Comparison of ENCODE assay signal across 8 cellular contexts in the genomic region with DNA sequence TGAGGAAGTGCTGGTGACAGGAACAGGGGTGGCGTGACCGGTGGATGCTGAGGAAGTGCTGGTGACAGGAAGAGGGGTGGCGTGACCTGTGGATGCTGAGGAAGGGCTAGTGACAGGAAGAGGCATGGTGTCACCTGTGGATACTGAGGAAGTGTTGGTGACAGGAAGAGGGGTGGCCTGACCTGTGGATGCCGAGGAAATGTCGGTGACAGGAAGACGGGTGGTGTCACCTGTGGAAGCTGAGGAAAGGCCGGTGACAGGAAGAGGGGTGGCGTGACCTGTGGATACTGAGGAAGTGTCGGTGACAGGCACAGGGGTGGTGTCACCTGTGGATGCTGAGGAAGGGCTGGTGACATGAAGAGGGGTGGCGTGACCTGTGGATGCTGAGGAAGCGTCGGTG. TPM values are rescaled to one million over a fixed set of nuclear protein-coding genes. Genes with fewer than 3 reads are reported as not detected.
A peak's percentile ranks its signal among the peaks of the same experiment; 100 is the strongest.
DNase-seq lines count a peak whose midpoint lies in the region; ATAC-seq and TF ChIP-seq lines count a peak whose summit lies in the region.
"Not testable (repeated sequence)": the region's sequence is repeated elsewhere in the genome, so short reads cannot be mapped to it uniquely, and the experiment has no call there.

No MANE protein-coding gene starts in this region.

- not testable (repeated sequence) for H3K27ac ChIP-seq in CD4-positive, CD25-positive, alpha-beta regulatory T cell (ENCODE audit: insufficient read depth, low read length, poor library complexity, severe bottlenecking); RWPE2 (ENCODE audit: poor library complexity, severe bottlenecking)

- peak overlapping the region in 2 of 4 donors; percentile 48 to 77 for H3K4me3 Mint-ChIP-seq in CD4-positive, CD25-positive, alpha-beta regulatory T cell
- H3K4me3 Mint-ChIP-seq in activated CD4-positive, alpha-beta T cell treated with anti-CD3 and anti-CD28 coated beads, Interleukin-2, amount 10 ng/mL, durations not matched to agents 7 days and 5 days; activated T-cell treated with anti-CD3 and anti-CD28 coated beads, Interleukin-2, amount 50 U/mL, for 72 hours; stimulated activated effector memory CD8-positive, alpha-beta T cell treated with anti-CD3 and anti-CD28 coated beads, Interleukin-12 subunit alpha, Interleukin-12 subunit beta, amount 100 ng/mL, for 72 hours: not testable (repeated sequence)
- H3K4me3 Mint-ChIP-seq in endothelial cell (ENCODE audit: unreplicated experiment) = peak overlapping the region; percentile 73
- H3K4me3 Mint-ChIP-seq in naive thymus-derived CD8-positive, alpha-beta T cell = peak overlapping the region in 9 of 10 donors; percentile 8 to 70 (median 61)

- peak overlapping the region; percentile 86 to 94 (median 92) for H3K27ac Mint-ChIP-seq in CD4-positive, CD25-positive, alpha-beta regulatory T cell
- peak overlapping the region; percentile 89 for H3K27ac Mint-ChIP-seq in activated CD4-positive, alpha-beta T cell treated with anti-CD3 and anti-CD28 coated beads, Interleukin-2, amount 10 ng/mL, durations not matched to agents 7 days and 5 days
- peak overlapping the region; percentile 31 for H3K27ac Mint-ChIP-seq in activated T-cell treated with anti-CD3 and anti-CD28 coated beads, Interleukin-2, amount 50 U/mL, for 72 hours
- peak overlapping the region; percentile 63 to 83 for H3K27ac Mint-ChIP-seq in activated naive CD4-positive, alpha-beta T cell treated with anti-CD3 and anti-CD28 coated beads, Interleukin-2, amount 50 U/mL, for 72 hours
- H3K27ac Mint-ChIP-seq in endothelial cell (ENCODE audit: unreplicated experiment) = peak overlapping the region; percentile 78
- peak overlapping the region; percentile 44 to 97 (median 87) for H3K27ac Mint-ChIP-seq in naive thymus-derived CD8-positive, alpha-beta T cell
- H3K27ac Mint-ChIP-seq in stimulated activated effector memory CD8-positive, alpha-beta T cell treated with anti-CD3 and anti-CD28 coated beads, Interleukin-12 subunit alpha, Interleukin-12 subunit beta, amount 100 ng/mL, for 72 hours = peak overlapping the region; percentile 85

- not testable (repeated sequence) for H3K27me3 ChIP-seq in CD4-positive, CD25-positive, alpha-beta regulatory T cell (ENCODE audit: control insufficient read depth, insufficient read depth, low read length); RWPE2 (ENCODE audit: insufficient read depth, poor library complexity, severe bottlenecking)

- H3K4me1 ChIP-seq in CD4-positive, CD25-positive, alpha-beta regulatory T cell (ENCODE audit: control insufficient read depth, insufficient read depth, low read length, poor library complexity, severe bottlenecking); RWPE2 (ENCODE audit: insufficient read depth, poor library complexity, severe bottlenecking): not testable (repeated sequence)

- H3K9me3 Mint-ChIP-seq in CD4-positive, CD25-positive, alpha-beta regulatory T cell = peaks cover 0 to 61% (median 29%) of the 10 kb centered on the region in 7 donors
- H3K9me3 Mint-ChIP-seq in activated CD4-positive, alpha-beta T cell treated with anti-CD3 and anti-CD28 coated beads, Interleukin-2, amount 10 ng/mL, durations not matched to agents 7 days and 5 days = peaks cover 53% of the 10 kb centered on the region
- peaks cover 35 to 70% of the 10 kb centered on the region in 2 donors for H3K9me3 Mint-ChIP-seq in activated T-cell treated with anti-CD3 and anti-CD28 coated beads, Interleukin-2, amount 50 U/mL, for 72 hours
- peaks cover 62 to 76% of the 10 kb centered on the region in 2 donors for H3K9me3 Mint-ChIP-seq in activated naive CD4-positive, alpha-beta T cell treated with anti-CD3 and anti-CD28 coated beads, Interleukin-2, amount 50 U/mL, for 72 hours
- H3K9me3 Mint-ChIP-seq in endothelial cell (ENCODE audit: unreplicated experiment) = peaks cover 43% of the 10 kb centered on the region
- peaks cover 0 to 82% (median 65%) of the 10 kb centered on the region in 9 donors for H3K9me3 Mint-ChIP-seq in naive thymus-derived CD8-positive, alpha-beta T cell
- peaks cover 72% of the 10 kb centered on the region for H3K9me3 Mint-ChIP-seq in stimulated activated effector memory CD8-positive, alpha-beta T cell treated with anti-CD3 and anti-CD28 coated beads, Interleukin-12 subunit alpha, Interleukin-12 subunit beta, amount 100 ng/mL, for 72 hours

- not testable (repeated sequence) for TF ChIP-seq CTCF in RWPE2 (IDR thresholded peaks at IDR 0.05; ENCODE audit: poor library complexity, severe bottlenecking); endothelial cell (IDR thresholded peaks at IDR 0.05; ENCODE audit: unreplicated experiment)

- H3K4me3 ChIP-seq in CD4-positive, CD25-positive, alpha-beta regulatory T cell (ENCODE audit: low read depth, low read length); RWPE2 (ENCODE audit: severe bottlenecking): not testable (repeated sequence)

- not testable (repeated sequence) for ATAC-seq in CD4-positive, CD25-positive, alpha-beta regulatory T cell (ENCODE audit: low read depth in 2 of 2); RWPE2 (ENCODE audit: low read depth); activated T-cell treated with anti-CD3 and anti-CD28 coated beads, Interleukin-2, amount 50 U/mL, for 72 hours (replicated peaks in 1 of 2); activated naive CD4-positive, alpha-beta T cell treated with anti-CD3 and anti-CD28 coated beads, Interleukin-2, amount 50 U/mL, for 72 hours; naive thymus-derived CD8-positive, alpha-beta T cell; stimulated activated effector memory CD8-positive, alpha-beta T cell treated with anti-CD3 and anti-CD28 coated beads, Interleukin-12 subunit alpha, Interleukin-12 subunit beta, amount 100 ng/mL, for 72 hours

- H3K36me3 Mint-ChIP-seq in CD4-positive, CD25-positive, alpha-beta regulatory T cell = peaks cover 18% of the 10 kb centered on the region
- peaks cover 49% of the 10 kb centered on the region for H3K36me3 Mint-ChIP-seq in activated CD4-positive, alpha-beta T cell treated with anti-CD3 and anti-CD28 coated beads, Interleukin-2, amount 10 ng/mL, durations not matched to agents 7 days and 5 days (ENCODE audit: low read depth)
- H3K36me3 Mint-ChIP-seq in activated T-cell treated with anti-CD3 and anti-CD28 coated beads, Interleukin-2, amount 50 U/mL, for 72 hours (ENCODE audit: insufficient read depth in 2 of 2) = peaks cover 51 to 63% of the 10 kb centered on the region in 2 donors
- peaks cover 65 to 75% of the 10 kb centered on the region in 2 donors for H3K36me3 Mint-ChIP-seq in activated naive CD4-positive, alpha-beta T cell treated with anti-CD3 and anti-CD28 coated beads, Interleukin-2, amount 50 U/mL, for 72 hours
- peaks cover 42% of the 10 kb centered on the region for H3K36me3 Mint-ChIP-seq in endothelial cell (ENCODE audit: low read depth, unreplicated experiment)
- peaks cover 0 to 21% (median 12%) of the 10 kb centered on the region in 3 donors for H3K36me3 Mint-ChIP-seq in naive thymus-derived CD8-positive, alpha-beta T cell
- peaks cover 23% of the 10 kb centered on the region for H3K36me3 Mint-ChIP-seq in stimulated activated effector memory CD8-positive, alpha-beta T cell treated with anti-CD3 and anti-CD28 coated beads, Interleukin-12 subunit alpha, Interleukin-12 subunit beta, amount 100 ng/mL, for 72 hours

- H3K27me3 Mint-ChIP-seq in CD4-positive, CD25-positive, alpha-beta regulatory T cell; activated CD4-positive, alpha-beta T cell treated with anti-CD3 and anti-CD28 coated beads, Interleukin-2, amount 10 ng/mL, durations not matched to agents 7 days and 5 days; activated T-cell treated with anti-CD3 and anti-CD28 coated beads, Interleukin-2, amount 50 U/mL, for 72 hours (ENCODE audit: low read depth); naive thymus-derived CD8-positive, alpha-beta T cell: not testable (repeated sequence)
- H3K27me3 Mint-ChIP-seq in endothelial cell (ENCODE audit: unreplicated experiment) = peaks cover 42% of the 10 kb centered on the region

- POLR2A ChIA-PET in activated CD4-positive, alpha-beta T cell treated with anti-CD3 and anti-CD28 coated beads, Interleukin-2, amount 10 ng/mL, durations not matched to agents 7 days and 5 days (lab: Charles Lee); naive thymus-derived CD8-positive, alpha-beta T cell (lab: Charles Lee): not testable (repeated sequence)

- H3K9me3 ChIP-seq in CD4-positive, CD25-positive, alpha-beta regulatory T cell (ENCODE audit: control insufficient read depth in 2 of 2, low read length in 2 of 2); RWPE2 (ENCODE audit: severe bottlenecking): not testable (repeated sequence)

- peaks cover 0 to 63% (median 20%) of the 10 kb centered on the region in 4 donors for H3K4me1 Mint-ChIP-seq in CD4-positive, CD25-positive, alpha-beta regulatory T cell
- peaks cover 51% of the 10 kb centered on the region for H3K4me1 Mint-ChIP-seq in activated CD4-positive, alpha-beta T cell treated with anti-CD3 and anti-CD28 coated beads, Interleukin-2, amount 10 ng/mL, durations not matched to agents 7 days and 5 days
- H3K4me1 Mint-ChIP-seq in activated T-cell treated with anti-CD3 and anti-CD28 coated beads, Interleukin-2, amount 50 U/mL, for 72 hours (ENCODE audit: low read depth) = peaks cover 26% of the 10 kb centered on the region
- peaks cover 21% of the 10 kb centered on the region for H3K4me1 Mint-ChIP-seq in endothelial cell (ENCODE audit: unreplicated experiment)
- peaks cover 43 to 77% (median 66%) of the 10 kb centered on the region in 4 donors for H3K4me1 Mint-ChIP-seq in naive thymus-derived CD8-positive, alpha-beta T cell
- peaks cover 80% of the 10 kb centered on the region for H3K4me1 Mint-ChIP-seq in stimulated activated effector memory CD8-positive, alpha-beta T cell treated with anti-CD3 and anti-CD28 coated beads, Interleukin-12 subunit alpha, Interleukin-12 subunit beta, amount 100 ng/mL, for 72 hours

- CTCF ChIA-PET in activated CD4-positive, alpha-beta T cell treated with anti-CD3 and anti-CD28 coated beads, Interleukin-2, amount 10 ng/mL, durations not matched to agents 7 days and 5 days (lab: Charles Lee) = not testable (repeated sequence)

- not testable (repeated sequence) for DNase-seq in CD4-positive, CD25-positive, alpha-beta regulatory T cell; activated CD4-positive, alpha-beta T cell treated with anti-CD3 and anti-CD28 coated beads, Interleukin-2, amount 10 ng/mL, durations not matched to agents 7 days and 5 days; activated T-cell treated with anti-CD3 and anti-CD28 coated beads, Interleukin-2, amount 50 U/mL, for 72 hours; activated naive CD4-positive, alpha-beta T cell treated with anti-CD3 and anti-CD28 coated beads, Interleukin-2, amount 50 U/mL, for 72 hours (ENCODE audit: low spot score in 2 of 2); endothelial cell (ENCODE audit: low spot score); naive thymus-derived CD8-positive, alpha-beta T cell; stimulated activated effector memory CD8-positive, alpha-beta T cell treated with anti-CD3 and anti-CD28 coated beads, Interleukin-12 subunit alpha, Interleukin-12 subunit beta, amount 100 ng/mL, for 72 hours (ENCODE audit: low spot score in 2 of 2)
- DNase-seq in RWPE2 (ENCODE audit: low spot score) = peak; percentile 58

- H3K36me3 ChIP-seq in CD4-positive, CD25-positive, alpha-beta regulatory T cell (ENCODE audit: control insufficient read depth, insufficient read depth, low read length); RWPE2 (ENCODE audit: low read depth): not testable (repeated sequence)

RNA-seq across cellular contexts. Expression of a gene that starts 30.5 kb away (rescaled TPM):
- not detected for total RNA-seq in CD4-positive, CD25-positive, alpha-beta regulatory T cell
- polyA plus RNA-seq in CD4-positive, CD25-positive, alpha-beta regulatory T cell = not detected
- total RNA-seq in activated CD4-positive, alpha-beta T cell treated with anti-CD3 and anti-CD28 coated beads, Interleukin-2, amount 10 ng/mL, durations not matched to agents 7 days and 5 days = under 1 TPM; under 0.01 to 0.15 TPM
- under 1 TPM; 0.34 to 0.42 TPM for total RNA-seq in activated T-cell treated with anti-CD3 and anti-CD28 coated beads, Interleukin-2, amount 50 U/mL, for 72 hours
- under 1 TPM; 0.32 to 0.41 TPM for total RNA-seq in activated naive CD4-positive, alpha-beta T cell treated with anti-CD3 and anti-CD28 coated beads, Interleukin-2, amount 50 U/mL, for 72 hours
- 0.05 TPM for total RNA-seq in endothelial cell (ENCODE audit: unreplicated experiment)
- not detected for total RNA-seq in naive thymus-derived CD8-positive, alpha-beta T cell
- not detected for polyA plus RNA-seq in naive thymus-derived CD8-positive, alpha-beta T cell

Comparison
In these comparisons a context has a peak if more than half of its experiments do, and no peak if none do; other contexts are left out.
1. H3K27ac Mint-ChIP-seq: peak in every context shown above with its lines; median percentile 92 in CD4-positive, CD25-positive, alpha-beta regulatory T cell; 89 in activated CD4-positive, alpha-beta T cell treated with anti-CD3 and anti-CD28 coated beads, Interleukin-2, amount 10 ng/mL, durations not matched to agents 7 days and 5 days; 87 in naive thymus-derived CD8-positive, alpha-beta T cell; 85 in stimulated activated effector memory CD8-positive, alpha-beta T cell treated with anti-CD3 and anti-CD28 coated beads, Interleukin-12 subunit alpha, Interleukin-12 subunit beta, amount 100 ng/mL, for 72 hours; 78 in endothelial cell; 73 in activated naive CD4-positive, alpha-beta T cell treated with anti-CD3 and anti-CD28 coated beads, Interleukin-2, amount 50 U/mL, for 72 hours; 31 in activated T-cell treated with anti-CD3 and anti-CD28 coated beads, Interleukin-2, amount 50 U/mL, for 72 hours.